ENCODE assay signal across 15 cellular contexts in genomic region chr2:111918383-111918806, GRCh38. TPM values are rescaled to one million over a fixed set of nuclear protein-coding genes. Genes with fewer than 3 reads are reported as not detected.
DNase-seq lines count a peak whose midpoint lies in the region; ATAC-seq and TF ChIP-seq lines count a peak whose summit lies in the region.
"Had no signal": no experiment of that assay in that cellular context is flagged by ENCODE, and none has a peak within 500 bp of the region (broad histone marks: within the 10 kb centered on the region; RNA-seq: fewer than 3 reads in every experiment).

No MANE protein-coding gene starts in this region.

- no TSS peak for BruUV-seq in IMR-90 (replicated peaks; lab: Mats Ljungman, UMichigan)

- H3K4me1 Mint-ChIP-seq in activated CD4-positive, alpha-beta T cell treated with anti-CD3 and anti-CD28 coated beads, Interleukin-2, amount 10 ng/mL, durations not matched to agents 7 days and 5 days: no peaks in the 10 kb centered on the region

- no peak overlapping the region for H3K18ac ChIP-seq in IMR-90 (ENCODE audit: low read depth, low read length)

- H4K20me1 ChIP-seq in IMR-90 (ENCODE audit: insufficient read depth, low read length): no peaks in the 10 kb centered on the region

- H3K4me1 ChIP-seq in IMR-90 (ENCODE audit: control insufficient read depth, insufficient read depth, low read length): peaks cover 4% of the 10 kb centered on the region; the same call in 1 of the 2 replicates
- H3K4me1 ChIP-seq: parathyroid adenoma had no signal

- H3K9me1 ChIP-seq in IMR-90 (ENCODE audit: insufficient read depth, low read length): peaks cover 3% of the 10 kb centered on the region; the same call in 1 of the 2 replicates

- POLR2A ChIA-PET in IMR-90 (lab: Charles Lee; ENCODE audit: unreplicated experiment): no interaction called here
- POLR2A ChIA-PET in activated CD4-positive, alpha-beta T cell treated with anti-CD3 and anti-CD28 coated beads, Interleukin-2, amount 10 ng/mL, durations not matched to agents 7 days and 5 days (lab: Charles Lee): no interaction called here

- H3K4me3 Mint-ChIP-seq in activated CD4-positive, alpha-beta T cell treated with anti-CD3 and anti-CD28 coated beads, Interleukin-2, amount 10 ng/mL, durations not matched to agents 7 days and 5 days: no peak overlapping the region

- no peak overlapping the region for H2BK20ac ChIP-seq in IMR-90 (ENCODE audit: low read depth, low read length)

- H4K8ac ChIP-seq in IMR-90 (ENCODE audit: low read depth in 2 of 2, low read length in 2 of 2): no peak overlapping the region

- DNase-seq in AG20443 (ENCODE audit: low spot score) (peak; percentile 44), IMR-90 (peak; percentile 97), amniotic stem cell (lab: John Stamatoyannopoulos, UW) (peak; percentile 70), left kidney (ENCODE audit: low read depth, low spot score) (peak; percentile 55), head of caudate nucleus (no peak)
- no peak for DNase-seq in activated CD4-positive, alpha-beta T cell treated with anti-CD3 and anti-CD28 coated beads, Interleukin-2, amount 10 ng/mL, durations not matched to agents 7 days and 5 days
- DNase-seq: activated T-cell treated with anti-CD3 and anti-CD28 coated beads for 4 hours; effector CD4-positive, alpha-beta T cell; mesendoderm; NCI-H2107; stimulated activated CD4-positive, alpha-beta T cell treated with anti-CD3 and anti-CD28 coated beads, Interleukin-1b, Interleukin-23, amount 100 ng/mL, for 48 hours had no signal

- no peaks in the 10 kb centered on the region for H3K27me3 Mint-ChIP-seq in activated CD4-positive, alpha-beta T cell treated with anti-CD3 and anti-CD28 coated beads, Interleukin-2, amount 10 ng/mL, durations not matched to agents 7 days and 5 days

- H3K14ac ChIP-seq in IMR-90 (replicated peaks; ENCODE audit: low read depth, low read length): no peak overlapping the region

- no peaks in the 10 kb centered on the region for H3K9me3 Mint-ChIP-seq in activated CD4-positive, alpha-beta T cell treated with anti-CD3 and anti-CD28 coated beads, Interleukin-2, amount 10 ng/mL, durations not matched to agents 7 days and 5 days

- no peaks in the 10 kb centered on the region for H3K9me3 ChIP-seq in IMR-90 (ENCODE audit: control insufficient read depth, insufficient read depth, low read length)

- no CpG with 5 or more reads among the region's 1 CpG for WGBS in IMR-90 (ENCODE audit: extremely low coverage in 2 of 2, insufficient read length in 1 of 2), 2 experiments

- TF ChIP-seq POLR2A in IMR-90 (IDR thresholded peaks at IDR 0.05; ENCODE audit: low read depth, low read length) (no peak), GM18505 (IDR thresholded peaks at IDR 0.05; ENCODE audit: borderline replicate concordance, extremely low read depth, insufficient read depth, insufficient read length) (no peak)

- no peak overlapping the region for H2BK120ac ChIP-seq in IMR-90 (ENCODE audit: low read depth, low read length)

- H3K56ac ChIP-seq in IMR-90 (ENCODE audit: extremely low read depth, insufficient read depth, low read length): no peak overlapping the region

- no peak overlapping the region for H3K4me3 ChIP-seq in IMR-90 (ENCODE audit: insufficient read depth, low read depth, low read length)

- no peak for TF ChIP-seq RAD21 in IMR-90 (IDR thresholded peaks at IDR 0.05; ENCODE audit: low read length)

- no peak overlapping the region for H2BK15ac ChIP-seq in IMR-90 (ENCODE audit: low read depth, low read length)

- H3K36me3 ChIP-seq in IMR-90 (ENCODE audit: control insufficient read depth, insufficient read depth, low read length): no peaks in the 10 kb centered on the region

- dilution Hi-C loops in IMR-90 (cut with HindIII; ENCODE audit: low sequenced_read_pairs, unreplicated experiment): no loop called here

- no peak overlapping the region for H2AFZ ChIP-seq in IMR-90 (replicated peaks; ENCODE audit: low read length, poor library complexity)
- H2AFZ ChIP-seq: parathyroid adenoma had no signal

- no peak overlapping the region for H3K9ac ChIP-seq in IMR-90 (ENCODE audit: low read depth, low read length)
- H3K9ac ChIP-seq: parathyroid adenoma had no signal

- H3K27ac ChIP-seq in IMR-90 (ENCODE audit: insufficient read depth, low read length): no peak overlapping the region
- H3K27ac ChIP-seq: parathyroid adenoma, RWPE1 had no signal

- H3K36me3 Mint-ChIP-seq in activated CD4-positive, alpha-beta T cell treated with anti-CD3 and anti-CD28 coated beads, Interleukin-2, amount 10 ng/mL, durations not matched to agents 7 days and 5 days (ENCODE audit: low read depth): no peaks in the 10 kb centered on the region

- H2AK9ac ChIP-seq in IMR-90 (replicated peaks; ENCODE audit: low read depth, low read length, poor library complexity): no peak overlapping the region

- H3K27ac Mint-ChIP-seq in activated CD4-positive, alpha-beta T cell treated with anti-CD3 and anti-CD28 coated beads, Interleukin-2, amount 10 ng/mL, durations not matched to agents 7 days and 5 days: no peak overlapping the region

- no peak overlapping the region for H3K23ac ChIP-seq in IMR-90 (ENCODE audit: low read depth, low read length)

- ATAC-seq in IMR-90 (ENCODE audit: low read depth) (peak; percentile 57), HG02642 (IDR thresholded peaks at IDR 0.05; ENCODE audit: poor library complexity, unreplicated experiment) (no peak), GM18505 (IDR thresholded peaks at IDR 0.05; ENCODE audit: unreplicated experiment) (no peak)

- no peak overlapping the region for H2BK5ac ChIP-seq in IMR-90 (ENCODE audit: low read depth, low read length, poor library complexity, severe bottlenecking)

- H4K5ac ChIP-seq in IMR-90 (ENCODE audit: low read depth, low read length): no peak overlapping the region

- H4K91ac ChIP-seq in IMR-90 (ENCODE audit: insufficient read depth, low read depth, low read length): no peak overlapping the region

- no peaks in the 10 kb centered on the region for H3K79me1 ChIP-seq in IMR-90 (ENCODE audit: low read depth in 1 of 2, low read length in 2 of 2)

- in situ Hi-C loops in IMR-90 (cut with MboI; ENCODE audit: low sequenced_read_pairs): no loop called here

- CTCF ChIA-PET in IMR-90 (lab: Yijun Ruan, JAX): no interaction called here
- CTCF ChIA-PET in activated CD4-positive, alpha-beta T cell treated with anti-CD3 and anti-CD28 coated beads, Interleukin-2, amount 10 ng/mL, durations not matched to agents 7 days and 5 days (lab: Charles Lee): interaction anchor here (0.6 to 1.2 kb wide), 2 partner anchors 16 to 33 kb away, joined by 3 to 4 read pairs; no protein-coding TSS in a partner anchor

- TF ChIP-seq CTCF in IMR-90 (conservative IDR thresholded peaks at IDR 0.05; ENCODE audit: low read depth, low read length): no peak

- H3K4me2 ChIP-seq in IMR-90 (ENCODE audit: low read depth, low read length): no peak overlapping the region; the same call in 1 of the 2 replicates

- intact Hi-C loops in IMR-90 (cut with micrococcal nuclease): no loop called here
- intact Hi-C loops in head of caudate nucleus (cut with DNase I): no loop called here

- peaks cover 12% of the 10 kb centered on the region; the same call in 1 of the 2 replicates for H3K27me3 ChIP-seq in IMR-90 (ENCODE audit: control insufficient read depth, insufficient read depth, low read length)

- no peak overlapping the region for H3K4ac ChIP-seq in IMR-90 (ENCODE audit: low read depth, low read length)

- no peak overlapping the region for H2AK5ac ChIP-seq in IMR-90 (ENCODE audit: low read depth, low read length)

TF ChIP-seq in IMR-90, 13 proteins besides CTCF, POLR2A, EP300 and RAD21:
- TF ChIP-seq MAFK (IDR thresholded peaks at IDR 0.05; ENCODE audit: low read depth, low read length): peak; percentile 99
- peak; percentile 64 for TF ChIP-seq FOS (IDR thresholded peaks at IDR 0.05; ENCODE audit: low read depth, low read length)
- TF ChIP-seq CEBPB (IDR thresholded peaks at IDR 0.05; ENCODE audit: low read depth, low read length): peak; percentile 51
- TF ChIP-seq ELK1 (IDR thresholded peaks at IDR 0.05; ENCODE audit: borderline replicate concordance, low read depth, low read length): no peak

RNA-seq across cellular contexts. Expression of gene MERTK, which starts 20.0 kb away (rescaled TPM):
- 0.28 and 0.36 TPM in 2 replicates for total RNA-seq in IMR-90 (2012; rRNA removed)
- polyA plus RNA-seq in IMR-90 (2012; rRNA removed): 0.62 and 0.73 TPM in 2 replicates
- polyA plus RNA-seq in IMR-90 (2012; cell fraction: cytosol; rRNA removed): 0.19 and 0.45 TPM in 2 replicates
- 0.62 and 3.6 TPM in 2 replicates for polyA plus RNA-seq in IMR-90 (2012; cell fraction: nucleus; rRNA removed; ENCODE audit: low replicate concordance)
- total RNA-seq in activated CD4-positive, alpha-beta T cell treated with anti-CD3 and anti-CD28 coated beads, Interleukin-2, amount 10 ng/mL, durations not matched to agents 7 days and 5 days: under 1 TPM; 0.20 to 0.21 TPM

RNA-seq across cellular contexts. Expression of gene ANAPC1, which starts 34.4 kb away (rescaled TPM):
- total RNA-seq in IMR-90 (2012; rRNA removed): 50.7 and 70.0 TPM in 2 replicates
- 11.7 and 14.6 TPM in 2 replicates for polyA plus RNA-seq in IMR-90 (2012; rRNA removed)
- 9.0 and 12.3 TPM in 2 replicates for polyA plus RNA-seq in IMR-90 (2012; cell fraction: cytosol; rRNA removed)
- 14.0 and 20.6 TPM in 2 replicates for polyA plus RNA-seq in IMR-90 (2012; cell fraction: nucleus; rRNA removed; ENCODE audit: low replicate concordance)
- 10 to 100 TPM; 55.1 to 62.9 TPM for total RNA-seq in activated CD4-positive, alpha-beta T cell treated with anti-CD3 and anti-CD28 coated beads, Interleukin-2, amount 10 ng/mL, durations not matched to agents 7 days and 5 days

Comparison
In these comparisons a context has a peak if more than half of its experiments do, and no peak if none do; other contexts are left out.
1. DNase-seq: peak in AG20443 (single experiment), IMR-90 (single experiment), amniotic stem cell (single experiment) and left kidney (single experiment); none in head of caudate nucleus (0 of 42) and activated CD4-positive, alpha-beta T cell treated with anti-CD3 and anti-CD28 coated beads, Interleukin-2, amount 10 ng/mL, durations not matched to agents 7 days and 5 days (single experiment).